Comparison of ENCODE assay signal across 1 cellular context in the genomic region with DNA sequence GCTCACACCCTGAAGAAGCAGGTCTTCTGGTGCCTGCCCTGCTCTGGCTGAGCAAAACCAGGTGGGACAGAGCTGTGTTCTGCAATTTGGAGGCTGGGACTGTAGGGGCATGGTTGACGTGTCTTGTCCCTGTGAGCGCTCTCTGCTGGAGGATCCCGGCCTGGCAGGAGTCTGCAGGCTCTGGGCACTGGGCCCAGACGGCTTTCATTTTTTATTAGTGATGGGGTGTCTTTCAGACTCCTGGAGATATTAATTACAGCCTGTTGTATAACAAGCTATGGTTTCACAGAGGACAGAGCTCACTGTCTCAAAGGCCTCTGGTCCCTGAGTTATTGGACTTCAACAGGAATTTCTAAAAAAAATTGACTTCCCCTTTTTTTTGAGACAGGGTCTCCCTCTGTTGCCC.
TF ChIP-seq lines count a peak whose summit lies in the region.

No MANE protein-coding gene starts in this region.

TF ChIP-seq in endothelial cell of umbilical vein, 7 proteins besides CTCF, POLR2A, EP300 and RAD21:
- TF ChIP-seq FOS (IDR thresholded peaks at IDR 0.05; ENCODE audit: borderline replicate concordance, insufficient read depth, low read length) = no peak
